In the genomic region with DNA sequence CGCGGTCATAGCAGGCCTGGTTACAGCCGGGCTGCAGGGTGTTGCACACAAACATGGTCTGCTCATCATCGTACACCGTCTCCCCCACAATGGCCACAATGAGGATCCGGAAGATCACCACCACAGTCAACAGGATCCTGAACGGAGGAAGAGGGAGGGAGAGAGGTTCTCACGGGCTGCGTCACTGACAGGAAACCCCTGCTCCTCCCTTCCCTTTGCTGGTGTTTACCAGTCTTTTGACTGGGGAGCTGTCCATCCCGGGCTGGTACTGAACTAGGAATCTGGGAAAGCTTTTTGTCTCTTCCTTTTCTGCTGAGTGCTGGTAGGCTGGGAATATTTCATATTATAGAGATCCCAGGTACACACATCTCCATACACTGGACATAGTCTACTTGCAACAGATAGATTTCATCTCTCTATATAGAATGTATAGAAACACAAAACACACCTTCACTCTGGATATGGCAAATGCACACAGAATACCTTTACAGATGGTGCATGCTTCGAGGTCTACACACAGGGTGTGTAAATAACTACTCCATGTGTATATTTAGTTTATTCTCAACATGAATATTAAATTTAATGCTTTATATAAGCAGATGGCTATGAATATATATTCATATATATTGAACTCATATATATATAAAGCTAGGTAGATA, we compare ENCODE assay signal across 11 cellular contexts. TPM values are rescaled to one million over a fixed set of nuclear protein-coding genes. Genes with fewer than 3 reads are reported as not detected.
DNase-seq lines count a peak whose midpoint lies in the region; ATAC-seq, FAIRE-seq and TF ChIP-seq lines count a peak whose summit lies in the region.
"Had no signal": no experiment of that assay in that cellular context is flagged by ENCODE, and none has a peak within 500 bp of the region (broad histone marks: within the 10 kb centered on the region; RNA-seq: fewer than 3 reads in every experiment).

No MANE protein-coding gene starts in this region.

- ATAC-seq in HG02588 (IDR thresholded peaks at IDR 0.05; ENCODE audit: unreplicated experiment): no peak

- H3K27me3 ChIP-seq in bronchial epithelial cell (ENCODE audit: control insufficient read depth, insufficient read depth, low read length): peaks cover 26% of the 10 kb centered on the region
- peaks cover 2% of the 10 kb centered on the region for H3K27me3 ChIP-seq in effector memory CD4-positive, alpha-beta T cell (replicated peaks; ENCODE audit: control insufficient read depth, insufficient read depth, low read length, poor library complexity, severe bottlenecking)

- H3K4me1 ChIP-seq in effector memory CD4-positive, alpha-beta T cell (ENCODE audit: control insufficient read depth, insufficient read depth, low read length, poor library complexity, severe bottlenecking): no peaks in the 10 kb centered on the region

- no peaks in the 10 kb centered on the region for H3K36me3 ChIP-seq in bronchial epithelial cell (ENCODE audit: control insufficient read depth, insufficient read depth, low read length)
- no peaks in the 10 kb centered on the region for H3K36me3 ChIP-seq in effector memory CD4-positive, alpha-beta T cell (ENCODE audit: control insufficient read depth, insufficient read depth, low read length)

- no peak overlapping the region for H3K27ac ChIP-seq in effector memory CD4-positive, alpha-beta T cell (ENCODE audit: insufficient read depth, low read length, poor library complexity, severe bottlenecking)

- DNase-seq in AG10803 (ENCODE audit: low read depth) (peak; percentile 58), Kasumi-1 (lab: John Stamatoyannopoulos, UW) (peak; percentile 0 to 8), bronchial epithelial cell (ENCODE audit: low read depth) (peak; percentile 38), left kidney (ENCODE audit: low read depth, low spot score) (peak; percentile 92), T-helper 1 cell (no peak)
- no peak for DNase-seq in effector memory CD4-positive, alpha-beta T cell
- no peak for DNase-seq in activated T-cell treated with anti-CD3 and anti-CD28 coated beads, Interleukin-2, amount 50 U/mL, for 1 hour
- DNase-seq: activated naive CD4-positive, alpha-beta T cell treated with anti-CD3 and anti-CD28 coated beads, Interleukin-2, amount 50 U/mL, for 16 hours; DND-41; NCI-H774 had no signal

- FAIRE-seq in bronchial epithelial cell (lab: Jason Lieb, UNC): peak; percentile 43

- H3K9me3 ChIP-seq in effector memory CD4-positive, alpha-beta T cell (ENCODE audit: control insufficient read depth, low read length): no peaks in the 10 kb centered on the region

- H3K4me3 ChIP-seq in AG10803 (ENCODE audit: low read length) (no peak overlapping the region), bronchial epithelial cell (ENCODE audit: low read depth, low read length) (no peak overlapping the region)
- no peak overlapping the region for H3K4me3 ChIP-seq in effector memory CD4-positive, alpha-beta T cell (ENCODE audit: insufficient read depth, low read depth, low read length, poor library complexity, severe bottlenecking)

- no peak for TF ChIP-seq CTCF in AG10803 (conservative IDR thresholded peaks at IDR 0.05; ENCODE audit: low read length)
- TF ChIP-seq CTCF in bronchial epithelial cell (IDR thresholded peaks at IDR 0.05; ENCODE audit: insufficient read depth, low read length, severe bottlenecking): no peak

RNA-seq across cellular contexts. Expression of a gene that starts 1.4 kb away (rescaled TPM):
- not detected in 2 replicates for total RNA-seq in bronchial epithelial cell

RNA-seq across cellular contexts. Expression of a gene that starts 42.0 kb away (rescaled TPM):
- total RNA-seq in bronchial epithelial cell: not detected in 2 replicates

Comparison
In these comparisons a context has a peak if more than half of its experiments do, and no peak if none do; other contexts are left out.
1. DNase-seq: peak in AG10803 (single experiment), Kasumi-1 (2 of 2), bronchial epithelial cell (single experiment) and left kidney (single experiment); none in effector memory CD4-positive, alpha-beta T cell (0 of 3), T-helper 1 cell (0 of 5) and activated T-cell treated with anti-CD3 and anti-CD28 coated beads, Interleukin-2, amount 50 U/mL, for 1 hour (single experiment).